ENCODE assay signal across 9 cellular contexts in the genomic region with DNA sequence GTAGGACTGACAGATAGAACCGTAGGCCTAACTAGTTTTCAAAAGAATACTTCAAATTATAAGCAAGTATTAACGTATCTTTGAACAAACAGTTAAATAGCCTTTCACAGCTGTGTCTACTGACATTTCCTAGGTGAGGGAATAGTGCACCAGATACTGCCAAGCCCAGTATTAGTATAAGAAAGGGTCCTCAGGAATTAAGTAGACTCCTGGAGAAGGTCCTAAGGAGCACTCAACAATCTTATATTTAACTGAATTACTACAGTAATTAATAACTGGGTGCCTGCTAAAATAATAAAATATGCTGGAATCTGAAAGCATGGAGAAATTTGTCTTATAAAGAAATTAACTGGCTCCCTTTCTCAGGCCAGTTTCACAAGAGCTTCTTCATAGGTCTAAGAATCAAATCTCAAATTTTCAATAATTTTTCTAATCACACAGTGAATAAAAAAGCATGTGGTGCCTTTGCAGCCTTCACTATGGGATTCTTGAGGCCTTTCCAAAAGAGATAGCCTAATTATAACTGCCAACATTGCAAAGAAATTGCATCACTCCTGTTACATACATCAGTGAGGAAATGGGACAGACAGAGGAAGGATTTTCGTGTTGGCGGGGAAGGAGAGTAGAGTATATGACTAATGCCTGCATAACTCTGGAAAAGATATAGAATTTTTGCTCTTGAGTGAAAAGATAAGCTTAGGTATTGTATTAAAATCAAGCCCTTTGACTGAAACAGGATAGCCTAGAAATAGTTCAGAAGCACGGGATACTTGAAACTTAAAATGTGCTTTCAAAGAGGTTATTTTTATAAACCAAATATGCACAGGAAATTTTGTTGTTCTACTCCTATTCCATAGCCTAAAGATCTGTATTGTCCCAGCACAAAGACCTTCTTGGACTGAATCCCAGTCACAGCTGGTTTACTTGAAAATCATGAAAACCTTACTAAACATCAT.
A peak's percentile ranks its signal among the peaks of the same experiment; 100 is the strongest.
DNase-seq lines count a peak whose midpoint lies in the region; ATAC-seq, FAIRE-seq and TF ChIP-seq lines count a peak whose summit lies in the region.
"Had no signal": no experiment of that assay in that cellular context is flagged by ENCODE, and none has a peak within 500 bp of the region (broad histone marks: within the 10 kb centered on the region; RNA-seq: fewer than 3 reads in every experiment).

No MANE protein-coding gene starts in this region.

- H3K4me3 Mint-ChIP-seq in astrocyte (ENCODE audit: unreplicated experiment) = no peak overlapping the region
- H3K4me3 Mint-ChIP-seq in CD4-positive, alpha-beta T cell = no peak overlapping the region
- H3K4me3 Mint-ChIP-seq: neural progenitor cell had no signal

- peak overlapping the region; percentile 90 for H3K27ac ChIP-seq in astrocyte (ENCODE audit: low read depth, low read length)
- no peak overlapping the region for H3K27ac ChIP-seq in right cardiac atrium (ENCODE audit: low read length)
- H3K27ac ChIP-seq in CD4-positive, alpha-beta T cell (ENCODE audit: low read depth, low read length) = no peak overlapping the region
- H3K27ac ChIP-seq: neural progenitor cell had no signal

- no peak for TF ChIP-seq CTCF in astrocyte (IDR thresholded peaks at IDR 0.05; ENCODE audit: insufficient read depth, low read depth, low read length)
- no peak for TF ChIP-seq CTCF in CD4-positive, alpha-beta T cell (IDR thresholded peaks at IDR 0.05)

- peak overlapping the region; percentile 100 for H3K27ac Mint-ChIP-seq in astrocyte (ENCODE audit: unreplicated experiment)
- no peak overlapping the region for H3K27ac Mint-ChIP-seq in CD4-positive, alpha-beta T cell
- H3K27ac Mint-ChIP-seq: neural progenitor cell had no signal

- peaks cover 33% of the 10 kb centered on the region for H3K4me1 Mint-ChIP-seq in astrocyte (ENCODE audit: low read depth, unreplicated experiment)
- no peaks in the 10 kb centered on the region for H3K4me1 Mint-ChIP-seq in CD4-positive, alpha-beta T cell (ENCODE audit: low read depth)

- DNase-seq in AG08396 (ENCODE audit: low spot score) = peak; percentile 41
- DNase-seq in Kasumi-1 (lab: John Stamatoyannopoulos, UW) = peak; percentile 66 to 85
- peak; percentile 97 for DNase-seq in astrocyte (ENCODE audit: low read depth)
- no peak for DNase-seq in right cardiac atrium
- DNase-seq in CD4-positive, alpha-beta T cell = no peak
- no peak for DNase-seq in DMS79 (lab: John Stamatoyannopoulos, UW)
- DNase-seq in activated CD4-positive, alpha-beta T cell treated with anti-CD3 and anti-CD28 coated beads for 1 hour = no peak

- peaks cover 38% of the 10 kb centered on the region for H3K4me1 ChIP-seq in astrocyte (ENCODE audit: insufficient read depth, low read length)
- peaks cover 4% of the 10 kb centered on the region for H3K4me1 ChIP-seq in right cardiac atrium (ENCODE audit: control insufficient read depth, insufficient read depth, low read length)
- H3K4me1 ChIP-seq: neural progenitor cell had no signal

- CTCF ChIA-PET in CD4-positive, alpha-beta T cell (lab: Charles Lee) = no interaction called here

- no peaks in the 10 kb centered on the region for H3K36me3 Mint-ChIP-seq in astrocyte (ENCODE audit: low read depth, unreplicated experiment)
- H3K36me3 Mint-ChIP-seq in CD4-positive, alpha-beta T cell (ENCODE audit: low read depth) = no peaks in the 10 kb centered on the region
- H3K36me3 Mint-ChIP-seq: neural progenitor cell had no signal

- H3K9ac ChIP-seq in astrocyte (ENCODE audit: low read length) = peak overlapping the region; percentile 67
- H3K9ac ChIP-seq: neural progenitor cell had no signal

- no peaks in the 10 kb centered on the region for H3K36me3 ChIP-seq in astrocyte (ENCODE audit: insufficient read depth, low read length)
- H3K36me3 ChIP-seq: neural progenitor cell had no signal

- H3K4me2 ChIP-seq in astrocyte (ENCODE audit: low read length) = peak overlapping the region; percentile 79
- H3K4me2 ChIP-seq: neural progenitor cell had no signal

- no peaks in the 10 kb centered on the region for H3K27me3 Mint-ChIP-seq in astrocyte (ENCODE audit: low read depth, unreplicated experiment)
- no peaks in the 10 kb centered on the region for H3K27me3 Mint-ChIP-seq in CD4-positive, alpha-beta T cell

- H3K27me3 ChIP-seq in astrocyte (ENCODE audit: insufficient read depth, low read length) (no peaks in the 10 kb centered on the region), right cardiac atrium (ENCODE audit: control insufficient read depth, insufficient read depth) (no peaks in the 10 kb centered on the region)
- no peaks in the 10 kb centered on the region for H3K27me3 ChIP-seq in CD4-positive, alpha-beta T cell (ENCODE audit: control insufficient read depth, insufficient read depth, low read length)
- H3K27me3 ChIP-seq: neural progenitor cell had no signal

- peak overlapping the region; percentile 37 for H2AFZ ChIP-seq in astrocyte (ENCODE audit: low read depth, low read length)
- H2AFZ ChIP-seq: neural progenitor cell had no signal

- 14% methylated on average over 5 of the region's 5 CpGs for WGBS in right cardiac atrium

- intact Hi-C loops in right cardiac atrium (cut with DNase I) = no loop called here
- intact Hi-C loops in CD4-positive, alpha-beta T cell (cut with DNase I, micrococcal nuclease) = no loop called here

- H3K9me3 Mint-ChIP-seq in astrocyte (ENCODE audit: unreplicated experiment) = no peaks in the 10 kb centered on the region
- no peaks in the 10 kb centered on the region for H3K9me3 Mint-ChIP-seq in CD4-positive, alpha-beta T cell
- H3K9me3 Mint-ChIP-seq: neural progenitor cell had no signal

- ATAC-seq in right cardiac atrium = peak; percentile 87 to 89
- no peak for ATAC-seq in CD4-positive, alpha-beta T cell (ENCODE audit: poor library complexity)
- ATAC-seq in GM18858 (IDR thresholded peaks at IDR 0.05; ENCODE audit: unreplicated experiment) = no peak

- no peaks in the 10 kb centered on the region for H3K79me2 ChIP-seq in astrocyte (ENCODE audit: insufficient read depth, low read length)

- H4K20me1 ChIP-seq in astrocyte (ENCODE audit: insufficient read depth, low read length) = no peaks in the 10 kb centered on the region

- H3K9me3 ChIP-seq in astrocyte (ENCODE audit: insufficient read depth, low read depth, low read length) = no peaks in the 10 kb centered on the region
- no peaks in the 10 kb centered on the region for H3K9me3 ChIP-seq in right cardiac atrium (ENCODE audit: control insufficient read depth, low read length)
- no peaks in the 10 kb centered on the region for H3K9me3 ChIP-seq in CD4-positive, alpha-beta T cell (ENCODE audit: control insufficient read depth, low read length)

- H3K4me3 ChIP-seq in astrocyte (ENCODE audit: insufficient read depth, low read depth, low read length) (no peak overlapping the region), right cardiac atrium (ENCODE audit: low read length) (no peak overlapping the region)
- H3K4me3 ChIP-seq: neural progenitor cell had no signal

- peak; percentile 93 for FAIRE-seq in astrocyte (lab: Jason Lieb, UNC)

- POLR2A ChIA-PET in CD4-positive, alpha-beta T cell (lab: Charles Lee) = no interaction called here

Comparison
In these comparisons a context has a peak if more than half of its experiments do, and no peak if none do; other contexts are left out.
1. DNase-seq: peak in AG08396 (single experiment), Kasumi-1 (2 of 2) and astrocyte (single experiment); none in right cardiac atrium (0 of 3), CD4-positive, alpha-beta T cell (0 of 10), DMS79 (single experiment) and activated CD4-positive, alpha-beta T cell treated with anti-CD3 and anti-CD28 coated beads for 1 hour (single experiment).
2. ATAC-seq: peak in right cardiac atrium (2 of 2); none in CD4-positive, alpha-beta T cell (single experiment) and GM18858 (single experiment).